In genomic region chr6:52591832-52592231, GRCh38 we compare ENCODE assay signal across 21 cellular contexts.
"Had no signal": no experiment of that assay in that cellular context is flagged by ENCODE, and none has a peak within 500 bp of the region (broad histone marks: within the 10 kb centered on the region; RNA-seq: fewer than 3 reads in every experiment).

No MANE protein-coding gene starts in this region.

- H3K4me1 ChIP-seq: breast epithelium had no signal

- H3K36me3 ChIP-seq: breast epithelium, esophagus muscularis mucosa, uterus had no signal

- H3K27me3 ChIP-seq: breast epithelium, dorsolateral prefrontal cortex, esophagus muscularis mucosa, uterus had no signal

- H3K9me3 ChIP-seq: breast epithelium, esophagus muscularis mucosa, uterus had no signal

- FAIRE-seq: colon, frontal cortex had no signal

- DNase-seq: activated naive CD8-positive, alpha-beta T cell treated with anti-CD3 and anti-CD28 coated beads for 36 hours; activated T-cell treated with anti-CD3 and anti-CD28 coated beads, Interleukin-2, amount 50 U/mL, for 1 hour; amniotic stem cell; dorsolateral prefrontal cortex; effector memory CD8-positive, alpha-beta T cell; glutamatergic neuron; hippocampal formation; left ventricle myocardium superior; mammary epithelial cell; naive thymus-derived CD8-positive, alpha-beta T cell; stimulated activated CD4-positive, alpha-beta T cell treated with anti-CD3 and anti-CD28 coated beads, Interleukin-2, amount 100 ng/mL, for 48 hours; stimulated activated CD8-positive, alpha-beta memory T cell treated with anti-CD3 and anti-CD28 coated beads, Interleukin-4, amount 100 ng/mL, for 48 hours; stimulated activated naive B cell treated with anti-CD40 and anti-IgM and Interleukin-4, amounts not matched to agents 10 μg/mL and 1 μg/mL and 100 μg/mL, for 72 hours; trophoblast cell; uterus had no signal

- H3K4me3 ChIP-seq: breast epithelium, dorsolateral prefrontal cortex, esophagus muscularis mucosa, uterus had no signal

- ATAC-seq: activated T-helper 17 cell treated with anti-CD3 and anti-CD28 coated beads, Interleukin-2, amount 50 U/mL, for 72 hours; effector memory CD8-positive, alpha-beta T cell; left ventricle myocardium superior; naive thymus-derived CD8-positive, alpha-beta T cell; stimulated activated naive B cell treated with anti-CD40 and anti-IgM and Interleukin-4, amounts not matched to agents 10 μg/mL and 1 μg/mL and 100 μg/mL, for 72 hours; WTC11 had no signal

- H3K27ac ChIP-seq: breast epithelium, dorsolateral prefrontal cortex, esophagus muscularis mucosa, uterus had no signal
